2 cellular contexts compared by ENCODE assay signal in the genomic region with DNA sequence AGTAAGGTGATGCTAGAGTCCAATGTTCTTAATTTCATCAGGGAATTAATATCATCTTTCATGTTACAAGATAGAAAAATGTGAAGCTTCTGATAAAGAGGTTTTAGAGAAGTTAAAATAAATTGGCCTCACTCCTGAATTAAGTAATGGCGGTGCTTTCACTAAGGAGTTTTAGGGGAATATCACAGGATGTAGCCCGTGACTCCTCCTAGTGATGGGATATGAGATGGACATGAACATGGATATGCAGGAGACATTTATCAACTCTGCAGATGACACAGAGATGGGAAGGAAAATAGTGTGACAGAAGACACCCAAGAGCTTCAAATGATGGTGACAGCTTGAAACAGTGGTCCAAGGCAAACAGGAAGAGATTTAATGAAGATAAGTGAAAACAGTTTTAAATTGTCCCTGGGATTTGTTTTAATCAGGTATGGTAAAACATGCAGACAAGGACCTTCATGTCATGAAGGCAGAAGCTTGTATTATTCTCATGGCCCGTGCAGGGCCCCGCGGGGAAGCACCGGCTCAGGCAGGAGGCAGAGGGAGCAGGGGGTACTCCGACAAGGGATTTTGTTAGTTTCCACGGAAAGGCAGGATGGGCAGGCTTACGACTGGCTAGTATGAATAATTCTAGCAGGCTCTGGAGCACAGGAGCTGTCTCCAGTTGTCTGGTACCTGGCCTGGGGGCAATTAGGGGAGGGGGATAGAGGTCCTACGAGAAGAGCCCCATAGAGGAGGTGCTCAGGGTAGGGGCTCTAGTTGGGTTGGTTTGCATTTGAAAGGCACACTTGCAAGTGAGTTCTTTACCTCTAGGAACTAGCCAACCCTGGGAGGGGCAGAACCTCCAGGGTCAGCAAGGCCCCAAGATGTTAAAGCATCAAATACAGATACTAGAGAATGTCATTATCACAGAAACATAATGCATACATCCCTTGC.
A peak's percentile ranks its signal among the peaks of the same experiment; 100 is the strongest.
TF ChIP-seq lines count a peak whose summit lies in the region.

No MANE protein-coding gene starts in this region.

TF ChIP-seq in H1, 55 proteins besides CTCF, POLR2A, EP300 and RAD21:
- no peak for TF ChIP-seq ZNF274 (IDR thresholded peaks at IDR 0.05; ENCODE audit: borderline replicate concordance, extremely low read depth, low read length)
- no peak for TF ChIP-seq TCF12 (IDR thresholded peaks at IDR 0.05; ENCODE audit: low read depth, low read length)
- TF ChIP-seq KDM1A (IDR thresholded peaks at IDR 0.05; ENCODE audit: borderline replicate concordance, low read length), result 0 out of 2 replicates have a peak, but pooled peaks have one; percentile 22
TF ChIP-seq in H1: peak in this region for 1.

TF ChIP-seq in HEK293T, 16 proteins besides CTCF, POLR2A, EP300 and RAD21:
- no peak for TF ChIP-seq FOXK2 (IDR thresholded peaks at IDR 0.05)
- TF ChIP-seq, protein P1, sequence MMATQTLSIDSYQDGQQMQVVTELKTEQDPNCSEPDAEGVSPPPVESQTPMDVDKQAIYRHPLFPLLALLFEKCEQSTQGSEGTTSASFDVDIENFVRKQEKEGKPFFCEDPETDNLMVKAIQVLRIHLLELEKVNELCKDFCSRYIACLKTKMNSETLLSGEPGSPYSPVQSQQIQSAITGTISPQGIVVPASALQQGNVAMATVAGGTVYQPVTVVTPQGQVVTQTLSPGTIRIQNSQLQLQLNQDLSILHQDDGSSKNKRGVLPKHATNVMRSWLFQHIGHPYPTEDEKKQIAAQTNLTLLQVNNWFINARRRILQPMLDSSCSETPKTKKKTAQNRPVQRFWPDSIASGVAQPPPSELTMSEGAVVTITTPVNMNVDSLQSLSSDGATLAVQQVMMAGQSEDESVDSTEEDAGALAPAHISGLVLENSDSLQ (IDR thresholded peaks at IDR 0.05), result no peak
- no peak for TF ChIP-seq FOXA1 (IDR thresholded peaks at IDR 0.05)
- TF ChIP-seq SP1 (IDR thresholded peaks at IDR 0.05), result no peak
- TF ChIP-seq ARNT (IDR thresholded peaks at IDR 0.05), result no peak
- no peak for TF ChIP-seq ZNF384 (IDR thresholded peaks at IDR 0.05)
- TF ChIP-seq BHLHE40 (IDR thresholded peaks at IDR 0.05; ENCODE audit: borderline replicate concordance), result no peak
